Comparison of ENCODE assay signal across 10 cellular contexts in genomic region chr6:23224540-23224939, GRCh38.
"Had no signal": no experiment of that assay in that cellular context is flagged by ENCODE, and none has a peak within 500 bp of the region (broad histone marks: within the 10 kb centered on the region; RNA-seq: fewer than 3 reads in every experiment).

No MANE protein-coding gene starts in this region.

- H3K4me1 ChIP-seq: HAP-1 had no signal

- H3K36me3 ChIP-seq: HAP-1 had no signal

- H3K9ac ChIP-seq: GM23248 had no signal

- ATAC-seq: HCT116, HepG2 had no signal

- H3K4me3 Mint-ChIP-seq: HFFc6 had no signal

- H3K4me1 Mint-ChIP-seq: IgD-negative memory B cell had no signal

- H3K4me3 ChIP-seq: GM23248, HAP-1 had no signal

- H3K27me3 Mint-ChIP-seq: IgD-negative memory B cell had no signal

- H2AFZ ChIP-seq: GM23248 had no signal

- H3K27ac Mint-ChIP-seq: HFFc6, IgD-negative memory B cell had no signal

- DNase-seq: GM23248, GOT3, H7, HFFc6, KBM-7 had no signal

- H3K27ac ChIP-seq: GM23248, HL-60 had no signal

- H3K9me3 ChIP-seq: HAP-1 had no signal
